Comparison of ENCODE assay signal across 24 cellular contexts in genomic region chr15:94777037-94777436, GRCh38.
A peak's percentile ranks its signal among the peaks of the same experiment; 100 is the strongest.
DNase-seq lines count a peak whose midpoint lies in the region; TF ChIP-seq lines count a peak whose summit lies in the region.
"Had no signal": no experiment of that assay in that cellular context is flagged by ENCODE, and none has a peak within 500 bp of the region (broad histone marks: within the 10 kb centered on the region; RNA-seq: fewer than 3 reads in every experiment).

No MANE protein-coding gene starts in this region.

- H3K4me3 Mint-ChIP-seq in activated CD4-positive, alpha-beta T cell treated with anti-CD3 and anti-CD28 coated beads, Interleukin-2, amount 10 ng/mL, durations not matched to agents 24 days and 14 days: no peak overlapping the region
- H3K4me3 Mint-ChIP-seq: B cell; CD14-positive monocyte; CD4-positive, alpha-beta memory T cell; CD4-positive, CD25-positive, alpha-beta regulatory T cell; CD8-positive, alpha-beta memory T cell had no signal

- no peaks in the 10 kb centered on the region for H3K27me3 Mint-ChIP-seq in activated CD4-positive, alpha-beta T cell treated with anti-CD3 and anti-CD28 coated beads, Interleukin-2, amount 10 ng/mL, durations not matched to agents 24 days and 14 days
- H3K27me3 Mint-ChIP-seq: B cell; CD4-positive, alpha-beta memory T cell; CD4-positive, CD25-positive, alpha-beta regulatory T cell had no signal

- TF ChIP-seq RAD21 in neural cell (conservative IDR thresholded peaks at IDR 0.05): no peak

- no peaks in the 10 kb centered on the region for H3K9me2 ChIP-seq in neural cell (ENCODE audit: insufficient read depth, low read length)

- peak overlapping the region; percentile 65 for H3K27ac ChIP-seq in neural cell (ENCODE audit: low read length)
- H3K27ac ChIP-seq: 22Rv1; A549; BLaER1 treated with 17β-estradiol and CSF1 and Interleukin-3, amounts not matched to agents 10 nM and 100 nM had no signal

- H3F3A ChIP-seq in neural cell (ENCODE audit: insufficient read depth, low read length, poor library complexity, severe bottlenecking): no peaks in the 10 kb centered on the region

- no peaks in the 10 kb centered on the region for H3K36me3 Mint-ChIP-seq in activated CD4-positive, alpha-beta T cell treated with anti-CD3 and anti-CD28 coated beads, Interleukin-2, amount 10 ng/mL, durations not matched to agents 24 days and 14 days (ENCODE audit: low read depth)
- H3K36me3 Mint-ChIP-seq: CD14-positive monocyte; CD4-positive, alpha-beta memory T cell; CD4-positive, CD25-positive, alpha-beta regulatory T cell; CD8-positive, alpha-beta memory T cell had no signal

- H4K20me1 ChIP-seq in neural cell (ENCODE audit: insufficient read depth): no peaks in the 10 kb centered on the region
- H4K20me1 ChIP-seq: BLaER1 treated with 17β-estradiol and CSF1 and Interleukin-3, amounts not matched to agents 10 nM and 100 nM had no signal

- H3K4me2 ChIP-seq in neural cell (ENCODE audit: low read length): peak overlapping the region; percentile 33
- H3K4me2 ChIP-seq: A549; BLaER1 treated with 17β-estradiol and CSF1 and Interleukin-3, amounts not matched to agents 10 nM and 100 nM had no signal

- no peaks in the 10 kb centered on the region for H3K36me3 ChIP-seq in neural cell (ENCODE audit: insufficient read depth, low read length)
- H3K36me3 ChIP-seq: BLaER1 treated with 17β-estradiol and CSF1 and Interleukin-3, amounts not matched to agents 10 nM and 100 nM had no signal

- H3K4me3 ChIP-seq in neural cell (ENCODE audit: low read length): peak overlapping the region; percentile 39
- H3K4me3 ChIP-seq: A549; BLaER1 treated with 17β-estradiol and CSF1 and Interleukin-3, amounts not matched to agents 10 nM and 100 nM; GM12878 had no signal

- no peaks in the 10 kb centered on the region for H3K27me3 ChIP-seq in neural cell (ENCODE audit: insufficient read depth, low read depth, low read length)
- H3K27me3 ChIP-seq: BLaER1 treated with 17β-estradiol and CSF1 and Interleukin-3, amounts not matched to agents 10 nM and 100 nM had no signal

- no peak overlapping the region for H2AFZ ChIP-seq in neural cell (ENCODE audit: low read depth, low read length)

- no peaks in the 10 kb centered on the region for H3K9me3 ChIP-seq in neural cell (ENCODE audit: low read length)
- H3K9me3 ChIP-seq: BLaER1 treated with 17β-estradiol and CSF1 and Interleukin-3, amounts not matched to agents 10 nM and 100 nM had no signal

- no peak overlapping the region for H3K27ac Mint-ChIP-seq in activated CD4-positive, alpha-beta T cell treated with anti-CD3 and anti-CD28 coated beads, Interleukin-2, amount 10 ng/mL, durations not matched to agents 24 days and 14 days
- H3K27ac Mint-ChIP-seq: B cell; CD14-positive monocyte; CD4-positive, alpha-beta memory T cell; CD4-positive, CD25-positive, alpha-beta regulatory T cell; CD8-positive, alpha-beta memory T cell had no signal

- no peaks in the 10 kb centered on the region for H3K79me2 ChIP-seq in neural cell (replicated peaks; ENCODE audit: insufficient read depth, low read length)

- TF ChIP-seq CTCF in neural cell (IDR thresholded peaks at IDR 0.05; ENCODE audit: poor library complexity, severe bottlenecking): no peak

- peak; percentile 13 for DNase-seq in activated CD4-positive, alpha-beta T cell treated with anti-CD3 and anti-CD28 coated beads, Interleukin-2, amount 10 ng/mL, durations not matched to agents 24 days and 14 days
- no peak for DNase-seq in activated CD4-positive, alpha-beta T cell treated with anti-CD3 and anti-CD28 coated beads for 4 hours
- DNase-seq in NCI-H1417 treated with DMSO at 0.1 percent for 48 hours (lab: John Stamatoyannopoulos, UW): peak; percentile 56
- no peak for DNase-seq in stimulated activated naive CD4-positive, alpha-beta T cell treated with Interleukin-2 at 50 U/mL for 16 hours (lab: John Stamatoyannopoulos, UW)
- DNase-seq in C1 segment of cervical spinal cord (lab: John Stamatoyannopoulos, UW): no peak
- DNase-seq: AML-193; CD4-positive, alpha-beta memory T cell; CD4-positive, CD25-positive, alpha-beta regulatory T cell; CD8-positive, alpha-beta memory T cell; COR-L47; DMS 273 treated with DMSO at 0.1 percent for 48 hours; DMS153; DMS53; DMS79; DND-41; EL; GDM1 had no signal

- intact Hi-C loops in activated CD4-positive, alpha-beta T cell treated with anti-CD3 and anti-CD28 coated beads, Interleukin-2, amount 10 ng/mL, durations not matched to agents 24 days and 14 days (cut with micrococcal nuclease): no loop called here

- no peaks in the 10 kb centered on the region for H3K9me3 Mint-ChIP-seq in activated CD4-positive, alpha-beta T cell treated with anti-CD3 and anti-CD28 coated beads, Interleukin-2, amount 10 ng/mL, durations not matched to agents 24 days and 14 days

- H3K9ac ChIP-seq in neural cell (ENCODE audit: low read length): peak overlapping the region; percentile 2
- H3K9ac ChIP-seq: BLaER1 treated with 17β-estradiol and CSF1 and Interleukin-3, amounts not matched to agents 10 nM and 100 nM had no signal

- TF ChIP-seq EP300 in neural cell (conservative IDR thresholded peaks at IDR 0.05; ENCODE audit: poor library complexity, severe bottlenecking): peak; percentile 97

- peaks cover 2% of the 10 kb centered on the region for H3K4me1 Mint-ChIP-seq in activated CD4-positive, alpha-beta T cell treated with anti-CD3 and anti-CD28 coated beads, Interleukin-2, amount 10 ng/mL, durations not matched to agents 24 days and 14 days
- H3K4me1 Mint-ChIP-seq: B cell; CD14-positive monocyte; CD4-positive, CD25-positive, alpha-beta regulatory T cell; CD8-positive, alpha-beta memory T cell had no signal

TF ChIP-seq in neural cell, 6 proteins besides CTCF, POLR2A, EP300 and RAD21:
- TF ChIP-seq SMC3 (conservative IDR thresholded peaks at IDR 0.05; ENCODE audit: poor library complexity): peak; percentile 26
- peak; percentile 79 for TF ChIP-seq POLR2AphosphoS5 (IDR thresholded peaks at IDR 0.05)
- no peak for TF ChIP-seq MXI1 (conservative IDR thresholded peaks at IDR 0.05; ENCODE audit: poor library complexity, severe bottlenecking)
- peak; percentile 59 for TF ChIP-seq REST (IDR thresholded peaks at IDR 0.05; ENCODE audit: borderline replicate concordance)
- no peak for TF ChIP-seq TAF1 (IDR thresholded peaks at IDR 0.05; ENCODE audit: low read depth)

Comparison
In these comparisons a context has a peak if more than half of its experiments do, and no peak if none do; other contexts are left out.
1. DNase-seq: peak in activated CD4-positive, alpha-beta T cell treated with anti-CD3 and anti-CD28 coated beads, Interleukin-2, amount 10 ng/mL, durations not matched to agents 24 days and 14 days (single experiment) and NCI-H1417 treated with DMSO at 0.1 percent for 48 hours (single experiment); none in activated CD4-positive, alpha-beta T cell treated with anti-CD3 and anti-CD28 coated beads for 4 hours (0 of 2), stimulated activated naive CD4-positive, alpha-beta T cell treated with Interleukin-2 at 50 U/mL for 16 hours (single experiment) and C1 segment of cervical spinal cord (0 of 14).